ENCODE assay signal across 14 cellular contexts in the genomic region with DNA sequence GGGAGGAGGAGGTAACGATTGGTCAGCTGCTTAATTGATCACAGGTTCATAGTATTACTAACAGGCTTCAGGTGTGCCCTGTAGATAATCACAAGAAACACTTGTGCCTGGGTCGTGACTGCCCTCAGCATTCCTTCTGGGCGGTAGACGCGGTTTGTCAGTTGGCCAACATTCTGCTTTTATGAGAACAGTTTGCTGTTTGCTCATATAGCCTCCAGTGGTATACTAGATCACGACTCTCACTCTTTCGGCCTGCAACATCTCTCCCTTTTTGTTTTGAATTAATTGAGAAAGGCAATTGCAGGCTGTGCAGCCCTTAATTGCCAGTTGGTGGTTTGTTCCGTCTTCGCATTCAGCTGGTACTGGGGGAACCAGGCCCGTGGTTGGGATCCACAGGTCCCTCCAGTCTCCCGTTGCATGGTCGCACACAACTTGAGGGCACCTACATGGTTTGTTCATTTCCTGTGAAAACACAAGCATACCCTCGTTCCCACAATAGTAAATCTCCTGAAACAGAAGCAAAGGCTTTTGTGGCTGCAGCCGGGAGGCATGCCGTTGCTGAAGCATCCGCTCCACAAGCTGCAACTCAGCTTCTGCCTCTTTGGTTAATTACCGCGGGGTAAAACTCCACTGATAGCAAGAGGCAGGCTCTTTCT. TPM values are rescaled to one million over a fixed set of nuclear protein-coding genes. Genes with fewer than 3 reads are reported as not detected.
DNase-seq lines count a peak whose midpoint lies in the region; ATAC-seq, FAIRE-seq and TF ChIP-seq lines count a peak whose summit lies in the region.
"Had no signal": no experiment of that assay in that cellular context is flagged by ENCODE, and none has a peak within 500 bp of the region (broad histone marks: within the 10 kb centered on the region; RNA-seq: fewer than 3 reads in every experiment).

No MANE protein-coding gene starts in this region.

- 0 out of 2 replicates have a peak, but pooled peaks have one; percentile 14 for TF ChIP-seq CTCF in HFFc6 (IDR thresholded peaks at IDR 0.05)
- no peak for TF ChIP-seq CTCF in astrocyte (IDR thresholded peaks at IDR 0.05; ENCODE audit: insufficient read depth, low read depth, low read length)

- H3K4me2 ChIP-seq in astrocyte (ENCODE audit: low read length) (no peak overlapping the region), trophoblast cell (ENCODE audit: low read length) (no peak overlapping the region)

- peaks cover 23% of the 10 kb centered on the region for H3K4me1 Mint-ChIP-seq in activated CD4-positive, alpha-beta T cell treated with anti-CD3 and anti-CD28 coated beads, Interleukin-2, amount 10 ng/mL, durations not matched to agents 7 days and 5 days
- peaks cover 60% of the 10 kb centered on the region for H3K4me1 Mint-ChIP-seq in HFFc6 (ENCODE audit: low read depth)
- peaks cover 19% of the 10 kb centered on the region for H3K4me1 Mint-ChIP-seq in astrocyte (ENCODE audit: low read depth, unreplicated experiment)

- no peaks in the 10 kb centered on the region for H4K20me1 ChIP-seq in astrocyte (ENCODE audit: insufficient read depth, low read length)

- no peak overlapping the region for H3K9ac ChIP-seq in astrocyte (ENCODE audit: low read length)
- no peak overlapping the region for H3K9ac ChIP-seq in trophoblast cell (ENCODE audit: low read length)

- H3K36me3 Mint-ChIP-seq in activated CD4-positive, alpha-beta T cell treated with anti-CD3 and anti-CD28 coated beads, Interleukin-2, amount 10 ng/mL, durations not matched to agents 7 days and 5 days (ENCODE audit: low read depth) = no peaks in the 10 kb centered on the region
- H3K36me3 Mint-ChIP-seq in HFFc6 (ENCODE audit: low read depth) (peaks cover 27% of the 10 kb centered on the region), astrocyte (ENCODE audit: low read depth, unreplicated experiment) (peaks cover 2% of the 10 kb centered on the region)

- no peaks in the 10 kb centered on the region for H3K79me1 ChIP-seq in trophoblast cell (ENCODE audit: low read length)

- H3K4ac ChIP-seq in trophoblast cell (ENCODE audit: low read depth, low read length) = no peak overlapping the region

- H3K4me1 ChIP-seq in astrocyte (ENCODE audit: insufficient read depth, low read length) = no peaks in the 10 kb centered on the region
- peaks cover 3 to 11% of the 10 kb centered on the region in 2 experiments for H3K4me1 ChIP-seq in trophoblast cell (ENCODE audit: control insufficient read depth in 1 of 2, insufficient read depth in 2 of 2, low read length in 2 of 2)
- H3K4me1 ChIP-seq: ascending aorta, HAP-1 had no signal

- H3K27me3 ChIP-seq in astrocyte (ENCODE audit: insufficient read depth, low read length) (no peaks in the 10 kb centered on the region), trophoblast cell (ENCODE audit: insufficient read depth, low read length) (no peaks in the 10 kb centered on the region)
- H3K27me3 ChIP-seq: ascending aorta had no signal

- FAIRE-seq in astrocyte (lab: Jason Lieb, UNC) (no peak), GM12892 (lab: Jason Lieb, UNC) (no peak)

- H3K9me3 ChIP-seq in astrocyte (ENCODE audit: insufficient read depth, low read depth, low read length) (peaks cover 9% of the 10 kb centered on the region), trophoblast cell (ENCODE audit: insufficient read depth, low read depth, low read length) (peaks cover 6% of the 10 kb centered on the region)

- H2BK5ac ChIP-seq in trophoblast cell (ENCODE audit: low read depth, low read length, poor library complexity) = no peak overlapping the region

- H2AK5ac ChIP-seq in trophoblast cell (ENCODE audit: low read length) = no peak overlapping the region

- no peak overlapping the region for H2BK120ac ChIP-seq in trophoblast cell (ENCODE audit: insufficient read depth, low read length, poor library complexity)

- peak overlapping the region; percentile 1 for H3K27ac Mint-ChIP-seq in activated CD4-positive, alpha-beta T cell treated with anti-CD3 and anti-CD28 coated beads, Interleukin-2, amount 10 ng/mL, durations not matched to agents 7 days and 5 days
- H3K27ac Mint-ChIP-seq in HFFc6 (peak overlapping the region; percentile 87), astrocyte (ENCODE audit: unreplicated experiment) (no peak overlapping the region)

- H2AFZ ChIP-seq in astrocyte (ENCODE audit: low read depth, low read length) (no peak overlapping the region), trophoblast cell (ENCODE audit: insufficient read depth, low read length, poor library complexity) (no peak overlapping the region)

- POLR2A ChIA-PET in activated CD4-positive, alpha-beta T cell treated with anti-CD3 and anti-CD28 coated beads, Interleukin-2, amount 10 ng/mL, durations not matched to agents 7 days and 5 days (lab: Charles Lee) = no interaction called here

- no CpG with 5 or more reads among the region's 18 CpGs for WGBS in trophoblast cell (ENCODE audit: extremely low coverage, insufficient coverage, insufficient read length)

- DNase-seq in activated CD4-positive, alpha-beta T cell treated with anti-CD3 and anti-CD28 coated beads, Interleukin-2, amount 10 ng/mL, durations not matched to agents 7 days and 5 days = peak; percentile 19
- no peak for DNase-seq in activated CD4-positive, alpha-beta T cell treated with anti-CD3 and anti-CD28 coated beads for 4 hours
- peak; percentile 90 for DNase-seq in HFFc6
- no peak for DNase-seq in astrocyte (ENCODE audit: low read depth)
- DNase-seq in trophoblast cell = peak; percentile 85 to 86
- DNase-seq in GM12892 (ENCODE audit: insufficient read length) = no peak
- DNase-seq: effector CD8-positive, alpha-beta T cell; glutamatergic neuron; NCI-H1694 treated with DMSO at 0.1 percent for 48 hours had no signal

- no peaks in the 10 kb centered on the region for H3K36me3 ChIP-seq in astrocyte (ENCODE audit: insufficient read depth, low read length)
- H3K36me3 ChIP-seq in trophoblast cell (ENCODE audit: control insufficient read depth in 1 of 2, insufficient read depth in 2 of 2, low read length in 2 of 2) = no peaks in the 10 kb centered on the region
- H3K36me3 ChIP-seq: ascending aorta, HAP-1 had no signal

- ATAC-seq in HG03571 (IDR thresholded peaks at IDR 0.05; ENCODE audit: unreplicated experiment) = no peak
- no peak for ATAC-seq in GM18909 (IDR thresholded peaks at IDR 0.05; ENCODE audit: poor library complexity, unreplicated experiment)

- H3K4me3 Mint-ChIP-seq in activated CD4-positive, alpha-beta T cell treated with anti-CD3 and anti-CD28 coated beads, Interleukin-2, amount 10 ng/mL, durations not matched to agents 7 days and 5 days = no peak overlapping the region
- peak overlapping the region; percentile 82 for H3K4me3 Mint-ChIP-seq in HFFc6
- peak overlapping the region; percentile 37 for H3K4me3 Mint-ChIP-seq in astrocyte (ENCODE audit: unreplicated experiment)

- H3K9me3 Mint-ChIP-seq in activated CD4-positive, alpha-beta T cell treated with anti-CD3 and anti-CD28 coated beads, Interleukin-2, amount 10 ng/mL, durations not matched to agents 7 days and 5 days = peaks cover 6% of the 10 kb centered on the region
- H3K9me3 Mint-ChIP-seq in HFFc6 (peaks cover 17% of the 10 kb centered on the region), astrocyte (ENCODE audit: unreplicated experiment) (peaks cover 21% of the 10 kb centered on the region)

- no peak overlapping the region for H2BK12ac ChIP-seq in trophoblast cell (ENCODE audit: low read length)

- H3K23ac ChIP-seq in trophoblast cell (ENCODE audit: low read length) = no peak overlapping the region

- H3K14ac ChIP-seq in trophoblast cell (ENCODE audit: low read length) = no peak overlapping the region

- peaks cover 13% of the 10 kb centered on the region for H3K27me3 Mint-ChIP-seq in activated CD4-positive, alpha-beta T cell treated with anti-CD3 and anti-CD28 coated beads, Interleukin-2, amount 10 ng/mL, durations not matched to agents 7 days and 5 days
- peaks cover 3% of the 10 kb centered on the region for H3K27me3 Mint-ChIP-seq in HFFc6 (ENCODE audit: insufficient read depth)
- peaks cover 14% of the 10 kb centered on the region for H3K27me3 Mint-ChIP-seq in astrocyte (ENCODE audit: low read depth, unreplicated experiment)

- CTCF ChIA-PET in activated CD4-positive, alpha-beta T cell treated with anti-CD3 and anti-CD28 coated beads, Interleukin-2, amount 10 ng/mL, durations not matched to agents 7 days and 5 days (lab: Charles Lee) = interaction anchor here (0.9 to 2.4 kb wide), 3 partner anchors 16 to 34 kb away, joined by 3 to 6 read pairs (median 3); no protein-coding TSS in a partner anchor

- H3K79me2 ChIP-seq in astrocyte (ENCODE audit: insufficient read depth, low read length) (no peaks in the 10 kb centered on the region), trophoblast cell (ENCODE audit: control insufficient read depth, insufficient read depth, low read length, poor library complexity) (no peaks in the 10 kb centered on the region)

- H3K27ac ChIP-seq in astrocyte (ENCODE audit: low read depth, low read length) = no peak overlapping the region
- H3K27ac ChIP-seq in trophoblast cell (ENCODE audit: low read depth, low read length) = no peak overlapping the region
- H3K27ac ChIP-seq: ascending aorta had no signal

- no peak for TF ChIP-seq POLR2A in GM12892 (IDR thresholded peaks at IDR 0.05; ENCODE audit: low read depth, low read length)

- no peak overlapping the region for H4K91ac ChIP-seq in trophoblast cell (ENCODE audit: low read depth, low read length)

- H3K18ac ChIP-seq in trophoblast cell (ENCODE audit: low read length) = no peak overlapping the region

- no peak overlapping the region for H4K12ac ChIP-seq in trophoblast cell (ENCODE audit: low read depth, low read length)

- H3K4me3 ChIP-seq in astrocyte (ENCODE audit: insufficient read depth, low read depth, low read length) (no peak overlapping the region), trophoblast cell (ENCODE audit: low read depth, low read length) (no peak overlapping the region)
- H3K4me3 ChIP-seq: ascending aorta, HAP-1 had no signal

- H4K8ac ChIP-seq in trophoblast cell (ENCODE audit: low read depth, low read length) = no peak overlapping the region

RNA-seq across cellular contexts. Expression of a gene that starts 30.3 kb away (rescaled TPM):
- not detected for total RNA-seq in activated CD4-positive, alpha-beta T cell treated with anti-CD3 and anti-CD28 coated beads, Interleukin-2, amount 10 ng/mL, durations not matched to agents 7 days and 5 days
- not detected for total RNA-seq in HFFc6 (2021; fragmentation: NEBNext Ultra II Directional; extraction: Animal tissue kit (Norgen Biotek cat#: 25700))
- 0.18 TPM in 1 of 2 replicates, not detected in the other for total RNA-seq in astrocyte
- 0.25 and 0.33 TPM in 2 replicates for polyA plus RNA-seq in trophoblast cell (2013)
- polyA plus RNA-seq in GM12892 (2012; ENCODE audit: missing spikeins) = not detected
- total RNA-seq: ascending aorta had no signal
- polyA plus RNA-seq: neural cell had no signal

RNA-seq across cellular contexts. Expression of a gene that starts 59.7 kb away (rescaled TPM):
- 10 to 100 TPM; 34.2 to 36.4 TPM for total RNA-seq in activated CD4-positive, alpha-beta T cell treated with anti-CD3 and anti-CD28 coated beads, Interleukin-2, amount 10 ng/mL, durations not matched to agents 7 days and 5 days
- 10 to 100 TPM; 47.8 to 65.0 (median 59.1) TPM for total RNA-seq in HFFc6 (2021; fragmentation: NEBNext Ultra II Directional; extraction: Animal tissue kit (Norgen Biotek cat#: 25700))
- total RNA-seq in astrocyte = 73.3 and 75.1 TPM in 2 replicates
- 14.6 and 16.2 TPM in 2 replicates for polyA plus RNA-seq in trophoblast cell (2013)
- 0.28 TPM for polyA plus RNA-seq in GM12892 (2012; ENCODE audit: missing spikeins)
- polyA plus RNA-seq: neural cell had no signal

Comparison
In these comparisons a context has a peak if more than half of its experiments do, and no peak if none do; other contexts are left out.
1. DNase-seq: peak in activated CD4-positive, alpha-beta T cell treated with anti-CD3 and anti-CD28 coated beads, Interleukin-2, amount 10 ng/mL, durations not matched to agents 7 days and 5 days (single experiment), HFFc6 (single experiment) and trophoblast cell (2 of 2); none in activated CD4-positive, alpha-beta T cell treated with anti-CD3 and anti-CD28 coated beads for 4 hours (0 of 2), astrocyte (single experiment) and GM12892 (single experiment).